In the genomic region with DNA sequence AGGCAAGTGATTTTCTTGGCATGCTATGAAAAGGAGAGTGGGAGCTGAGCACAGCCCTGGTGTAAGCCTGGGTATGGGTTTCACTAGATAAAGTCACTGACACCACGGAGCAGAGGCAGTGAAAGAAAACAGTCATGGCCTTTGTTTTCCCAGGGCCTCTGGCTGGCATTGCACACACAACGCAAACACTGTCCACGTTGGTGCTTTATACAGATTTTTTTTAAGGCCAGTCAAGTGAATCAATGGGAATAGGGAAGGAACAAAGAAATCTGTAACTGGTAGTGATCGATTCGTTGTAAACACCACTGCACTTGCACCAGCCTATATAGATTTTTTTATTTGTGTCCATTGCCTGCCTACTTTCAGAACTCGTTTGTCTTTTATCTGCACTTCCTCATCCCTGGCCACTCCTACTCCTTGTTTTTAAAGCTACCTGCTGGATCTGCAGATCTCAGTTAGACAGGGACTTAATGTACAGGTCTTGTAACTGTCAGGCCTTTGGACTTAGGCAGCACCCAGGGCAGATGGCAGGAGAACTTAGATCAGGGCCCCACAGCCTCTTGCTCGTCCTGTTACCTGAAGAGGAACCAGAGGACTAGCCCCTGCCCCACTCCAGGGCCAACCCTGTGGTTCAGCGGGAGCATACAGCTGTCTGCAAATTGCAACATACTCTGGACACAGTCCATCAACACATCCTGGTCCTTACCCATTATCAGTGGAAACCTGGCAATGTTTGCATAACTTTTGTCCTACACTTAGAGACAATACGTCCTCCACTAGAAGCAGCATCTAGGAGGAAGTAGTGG, we compare ENCODE assay signal across 8 cellular contexts. TPM values are rescaled to one million over a fixed set of nuclear protein-coding genes. Genes with fewer than 3 reads are reported as not detected.
DNase-seq lines count a peak whose midpoint lies in the region; ATAC-seq and TF ChIP-seq lines count a peak whose summit lies in the region.

No MANE protein-coding gene starts in this region.

- H3K4me1 ChIP-seq in SJCRH30 (peaks cover 13% of the 10 kb centered on the region), ovary (ENCODE audit: insufficient read depth) (peaks cover 2% of the 10 kb centered on the region)

- no peak overlapping the region for H3K4me3 Mint-ChIP-seq in T-cell

- in situ Hi-C loops in KBM-7 (cut with MboI; ENCODE audit: low pct_unique_long_range_greater_than_20kb, low sequenced_read_pairs): no loop called here

- POLR2A ChIA-PET in T-cell (lab: Charles Lee): interaction anchor here in 1 of 2 donors (0.6 kb wide), 1 partner anchor 707 kb away, joined by 3 read pairs; no protein-coding TSS in a partner anchor

- H3K4me3 ChIP-seq in SJCRH30 (peak overlapping the region; percentile 15; the same call in 1 of the 2 replicates), fibroblast of villous mesenchyme (ENCODE audit: low read depth, low read length) (no peak overlapping the region), ovary (no peak overlapping the region)

- H3K27me3 Mint-ChIP-seq in T-cell: no peaks in the 10 kb centered on the region

- TF ChIP-seq POLR2A in ovary (IDR thresholded peaks at IDR 0.05): no peak

- H3K9me3 ChIP-seq in SJCRH30 (replicated peaks) (no peaks in the 10 kb centered on the region), ovary (no peaks in the 10 kb centered on the region)

- peaks cover 6 to 8% (median 7%) of the 10 kb centered on the region in 3 donors for H3K4me1 Mint-ChIP-seq in T-cell

- intact Hi-C loops in ovary (cut with DNase I): no loop called here

- no peaks in the 10 kb centered on the region for H3K27me3 ChIP-seq in SJCRH30
- H3K27me3 ChIP-seq in ovary: no peaks in the 10 kb centered on the region

- DNase-seq in KBM-7 (peak; percentile 91), SJCRH30 (peak; percentile 39 to 68), fibroblast of villous mesenchyme (ENCODE audit: low read depth) (peak; percentile 75), ovary (peak; percentile 21 to 50 (median 33)), NCI-H2227 treated with DMSO at 0.1 percent for 48 hours (lab: John Stamatoyannopoulos, UW) (no peak), T-cell (no peak)

- no peak overlapping the region for H3K27ac ChIP-seq in SJCRH30
- H3K27ac ChIP-seq in ovary: no peak overlapping the region

- H3K27ac Mint-ChIP-seq in T-cell: no peak overlapping the region

- CTCF ChIA-PET in T-cell (lab: Charles Lee): interaction anchor here in 1 of 2 donors (0.5 to 1.2 kb wide), 2 partner anchors 39 to 239 kb away, joined by 3 to 4 read pairs; no protein-coding TSS in a partner anchor

- TF ChIP-seq CTCF in fibroblast of villous mesenchyme (IDR thresholded peaks at IDR 0.05; ENCODE audit: insufficient read depth, low read depth, low read length): no peak
- no peak for TF ChIP-seq CTCF in ovary (IDR thresholded peaks at IDR 0.05)

- TF ChIP-seq EP300 in ovary (IDR thresholded peaks at IDR 0.05): no peak

- 42 to 47% (median 43%) methylated on average over 9 of the region's 9 CpGs for WGBS in ovary, 3 donors

- no peaks in the 10 kb centered on the region for H3K36me3 Mint-ChIP-seq in T-cell

- ATAC-seq in GM21423 (IDR thresholded peaks at IDR 0.05; ENCODE audit: unreplicated experiment): no peak
- ATAC-seq in T-cell (replicated peaks in 1 of 4): no peak
- ATAC-seq in HG03045 (IDR thresholded peaks at IDR 0.05; ENCODE audit: unreplicated experiment): no peak

- H3K9me3 Mint-ChIP-seq in T-cell: no peaks in the 10 kb centered on the region

- H3K36me3 ChIP-seq in SJCRH30 (no peaks in the 10 kb centered on the region), ovary (no peaks in the 10 kb centered on the region)

RNA-seq across cellular contexts. Expression of a gene that starts 10.6 kb away (rescaled TPM):
- total RNA-seq in SJCRH30 (2014; rRNA removed; shearing (Covaris generic)): not detected in 2 replicates
- total RNA-seq in fibroblast of villous mesenchyme (not detected in 2 replicates), ovary (under 1 TPM in 1 of 7 donors, not detected in 6; 0.36 TPM), T-cell (not detected)
- not detected for polyA plus RNA-seq in ovary

RNA-seq across cellular contexts. Expression of a gene that starts 34.2 kb away (rescaled TPM):
- 56.1 and 63.6 TPM in 2 replicates for total RNA-seq in SJCRH30 (2014; rRNA removed; shearing (Covaris generic))
- 116 and 177 TPM in 2 replicates for total RNA-seq in fibroblast of villous mesenchyme
- total RNA-seq in ovary: 10 to 100 TPM; 24.4 to 53.8 (median 30.8) TPM
- polyA plus RNA-seq in ovary: 10 to 100 TPM in 1 of 2 donors, 1 to 10 TPM in 1; 8.6 to 18.9 TPM
- total RNA-seq in T-cell: 10 to 100 TPM; 18.7 to 38.0 (median 24.1) TPM

RNA-seq across cellular contexts. Expression of a gene that starts 52.7 kb away (rescaled TPM):
- 92.6 and 92.8 TPM in 2 replicates for total RNA-seq in SJCRH30 (2014; rRNA removed; shearing (Covaris generic))
- total RNA-seq in fibroblast of villous mesenchyme (31.1 and 31.9 TPM in 2 replicates), ovary (10 to 100 TPM; 12.9 to 27.6 (median 23.1) TPM), T-cell (10 to 100 TPM; 38.8 to 60.2 (median 47.4) TPM)
- 10 to 100 TPM; 17.3 to 32.0 TPM for polyA plus RNA-seq in ovary

Comparison
In these comparisons a context has a peak if more than half of its experiments do, and no peak if none do; other contexts are left out.
1. DNase-seq: peak in KBM-7 (single experiment), SJCRH30 (2 of 2), fibroblast of villous mesenchyme (single experiment) and ovary (5 of 5); none in NCI-H2227 treated with DMSO at 0.1 percent for 48 hours (single experiment) and T-cell (0 of 34).